10 cellular contexts compared by ENCODE assay signal in the genomic region with DNA sequence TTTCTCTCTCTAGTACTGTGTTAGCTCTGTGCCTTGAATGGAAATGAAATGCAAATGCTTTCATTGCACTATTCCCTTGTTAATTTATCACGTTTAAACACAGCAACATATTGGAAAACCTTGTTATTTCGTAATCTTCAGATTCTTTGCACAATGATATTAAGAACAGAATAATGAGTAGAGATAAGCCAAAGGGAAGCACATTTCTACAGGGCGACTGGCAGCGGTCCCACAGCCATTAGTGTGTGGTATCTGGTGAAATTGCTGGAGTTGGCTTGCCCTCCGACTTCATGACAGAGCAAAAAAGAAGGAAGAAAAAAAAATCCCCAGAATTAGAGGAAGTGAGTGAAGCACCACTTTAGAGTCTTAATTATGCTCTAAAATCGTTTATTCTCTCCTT.
A peak's percentile ranks its signal among the peaks of the same experiment; 100 is the strongest.
DNase-seq lines count a peak whose midpoint lies in the region; ATAC-seq, FAIRE-seq and TF ChIP-seq lines count a peak whose summit lies in the region.
"Had no signal": no experiment of that assay in that cellular context is flagged by ENCODE, and none has a peak within 500 bp of the region (broad histone marks: within the 10 kb centered on the region; RNA-seq: fewer than 3 reads in every experiment).

No MANE protein-coding gene starts in this region.

- peaks cover 30% of the 10 kb centered on the region for H3K4me1 ChIP-seq in endothelial cell of umbilical vein (ENCODE audit: control insufficient read depth, extremely low read depth, insufficient read depth, low read length)

- H3K9ac ChIP-seq in endothelial cell of umbilical vein (replicated peaks; ENCODE audit: extremely low read depth, insufficient read depth, low read length) = no peak overlapping the region

- dilution Hi-C loops in endothelial cell of umbilical vein (cut with MboI; ENCODE audit: extremely low pct_ligation_motif_present, low sequenced_read_pairs) = no loop called here

- H3K4me1 Mint-ChIP-seq in nephron progenitor cell = no peaks in the 10 kb centered on the region

- no peak for TF ChIP-seq CTCF in AG10803 (conservative IDR thresholded peaks at IDR 0.05; ENCODE audit: low read length)
- no peak for TF ChIP-seq CTCF in endothelial cell of umbilical vein (IDR thresholded peaks at IDR 0.05; ENCODE audit: extremely low read depth in 1 of 2, insufficient read depth in 1 of 2, low read depth in 1 of 2, low read length in 2 of 2)
- TF ChIP-seq CTCF in nephron progenitor cell (IDR thresholded peaks at IDR 0.05) = no peak

- H3K27ac Mint-ChIP-seq in nephron progenitor cell = peak overlapping the region; percentile 39

- no peak overlapping the region for H3K27ac ChIP-seq in endothelial cell of umbilical vein (ENCODE audit: insufficient read depth, low read depth, low read length)

- H3K4me3 Mint-ChIP-seq in nephron progenitor cell = no peak overlapping the region

- peaks cover 10 to 11% of the 10 kb centered on the region in 2 experiments for H3K27me3 ChIP-seq in endothelial cell of umbilical vein (ENCODE audit: control insufficient read depth in 2 of 2, insufficient read depth in 2 of 2, low read length in 2 of 2)

- no peaks in the 10 kb centered on the region for H3K36me3 ChIP-seq in endothelial cell of umbilical vein (ENCODE audit: control insufficient read depth in 2 of 2, extremely low read depth in 1 of 2, insufficient read depth in 2 of 2, low read length in 2 of 2)

- no TSS peak for BruUV-seq in endothelial cell of umbilical vein (replicated peaks; lab: Mats Ljungman, UMichigan)

- no peaks in the 10 kb centered on the region for H3K36me3 Mint-ChIP-seq in nephron progenitor cell (ENCODE audit: low read depth)

- peak overlapping the region; percentile 46 for H3K4me2 ChIP-seq in endothelial cell of umbilical vein (ENCODE audit: insufficient read depth, low read length)

- no peaks in the 10 kb centered on the region for H3K9me1 ChIP-seq in endothelial cell of umbilical vein (replicated peaks; ENCODE audit: control insufficient read depth, extremely low read depth, insufficient read depth, low read length)

- DNase-seq in AG10803 (ENCODE audit: low read depth) (peak; percentile 93), OCI-M1 (lab: John Stamatoyannopoulos, UW) (peak; percentile 89), endothelial cell of umbilical vein (ENCODE audit: low read depth, low spot score) (peak; percentile 93), nephron progenitor cell (no peak), activated gamma-delta T cell treated with Interleukin-2 at 50 U/mL for 16 hours (no peak)
- no peak for DNase-seq in stimulated activated naive CD4-positive, alpha-beta T cell treated with Interleukin-2 at 50 U/mL for 16 hours (lab: John Stamatoyannopoulos, UW)
- DNase-seq: NCI-H2171 had no signal

- TF ChIP-seq POLR2A in endothelial cell of umbilical vein (IDR thresholded peaks at IDR 0.05; ENCODE audit: low read depth, low read length) = no peak

- no peaks in the 10 kb centered on the region for H3K9me3 Mint-ChIP-seq in nephron progenitor cell

- H3K9me3 ChIP-seq in endothelial cell of umbilical vein (replicated peaks; ENCODE audit: control insufficient read depth, insufficient read depth, low read length) = no peaks in the 10 kb centered on the region

- intact Hi-C loops in endothelial cell of umbilical vein (cut with micrococcal nuclease) = loop anchor here (1.0 to 5.0 kb wide), 2 partner anchors 111 to 164 kb away; partner anchors contain the start of gene E2F7

- H2AFZ ChIP-seq in endothelial cell of umbilical vein (ENCODE audit: low read depth, low read length) = no peak overlapping the region

- peaks cover 7% of the 10 kb centered on the region for H3K27me3 Mint-ChIP-seq in nephron progenitor cell (ENCODE audit: low read depth, poor library complexity)

- CTCF ChIA-PET in endothelial cell of umbilical vein (lab: Charles Lee) = no interaction called here

- H3K4me3 ChIP-seq in AG10803 (ENCODE audit: low read length) (peak overlapping the region; percentile 12; the same call in 1 of the 2 replicates), endothelial cell of umbilical vein (replicated peaks in 1 of 3; ENCODE audit: insufficient read depth in 1 of 3, low read depth in 1 of 3, low read length in 3 of 3) (no peak overlapping the region)

- no peak for ATAC-seq in esophagus mucosa
- ATAC-seq in HG03469 (IDR thresholded peaks at IDR 0.05; ENCODE audit: unreplicated experiment) = no peak

- peak; percentile 79 for FAIRE-seq in endothelial cell of umbilical vein (lab: Jason Lieb, UNC)
- FAIRE-seq: TTC549 had no signal

- H4K20me1 ChIP-seq in endothelial cell of umbilical vein (replicated peaks; ENCODE audit: control insufficient read depth, extremely low read depth, insufficient read depth, low read length) = no peaks in the 10 kb centered on the region

- POLR2A ChIA-PET in endothelial cell of umbilical vein (lab: Charles Lee) = interaction anchor here (0.9 kb wide), 1 partner anchor 18 kb away, joined by 3 read pairs; no protein-coding TSS in a partner anchor

- H3K79me2 ChIP-seq in endothelial cell of umbilical vein (ENCODE audit: control insufficient read depth, insufficient read depth, low read length) = no peaks in the 10 kb centered on the region

TF ChIP-seq in endothelial cell of umbilical vein, 7 proteins besides CTCF, POLR2A, EP300 and RAD21:
- no peak for TF ChIP-seq FOS (IDR thresholded peaks at IDR 0.05; ENCODE audit: borderline replicate concordance, insufficient read depth, low read length)
- TF ChIP-seq MYC (IDR thresholded peaks at IDR 0.05; ENCODE audit: low read depth, low read length) = no peak
- TF ChIP-seq GATA2 (IDR thresholded peaks at IDR 0.05; ENCODE audit: insufficient read depth, insufficient read length, low read depth, low read length) = no peak

Comparison
In these comparisons a context has a peak if more than half of its experiments do, and no peak if none do; other contexts are left out.
1. DNase-seq: peak in AG10803 (single experiment), OCI-M1 (single experiment) and endothelial cell of umbilical vein (single experiment); none in nephron progenitor cell (single experiment), stimulated activated naive CD4-positive, alpha-beta T cell treated with Interleukin-2 at 50 U/mL for 16 hours (single experiment) and activated gamma-delta T cell treated with Interleukin-2 at 50 U/mL for 16 hours (single experiment).